In the genomic region with DNA sequence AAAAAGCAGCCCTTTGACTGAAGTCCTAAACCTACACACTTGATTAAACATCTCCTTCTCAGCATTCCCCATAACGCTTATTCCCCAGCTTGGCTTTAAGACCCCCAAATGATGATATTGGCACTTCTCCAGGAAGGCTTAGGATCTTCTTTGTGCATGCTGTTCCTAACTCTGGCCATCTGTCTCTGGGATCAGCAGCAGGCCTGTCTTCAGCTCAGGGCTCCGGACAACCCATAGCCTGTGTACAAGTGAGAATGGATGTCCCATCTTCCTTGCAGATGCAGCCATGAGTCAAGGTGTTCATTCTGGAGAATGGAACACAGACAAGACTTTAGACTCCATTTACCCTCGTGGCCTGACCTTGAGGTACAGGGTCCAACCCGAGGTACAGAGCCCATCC, we compare ENCODE assay signal across 1 cellular context.
TF ChIP-seq lines count a peak whose summit lies in the region.

No MANE protein-coding gene starts in this region.

TF ChIP-seq in IMR-90, 13 proteins besides CTCF, POLR2A, EP300 and RAD21 (continued from another document):
- TF ChIP-seq, protein P1, sequence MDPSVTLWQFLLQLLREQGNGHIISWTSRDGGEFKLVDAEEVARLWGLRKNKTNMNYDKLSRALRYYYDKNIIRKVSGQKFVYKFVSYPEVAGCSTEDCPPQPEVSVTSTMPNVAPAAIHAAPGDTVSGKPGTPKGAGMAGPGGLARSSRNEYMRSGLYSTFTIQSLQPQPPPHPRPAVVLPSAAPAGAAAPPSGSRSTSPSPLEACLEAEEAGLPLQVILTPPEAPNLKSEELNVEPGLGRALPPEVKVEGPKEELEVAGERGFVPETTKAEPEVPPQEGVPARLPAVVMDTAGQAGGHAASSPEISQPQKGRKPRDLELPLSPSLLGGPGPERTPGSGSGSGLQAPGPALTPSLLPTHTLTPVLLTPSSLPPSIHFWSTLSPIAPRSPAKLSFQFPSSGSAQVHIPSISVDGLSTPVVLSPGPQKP (IDR thresholded peaks at IDR 0.05; ENCODE audit: borderline replicate concordance, low read depth, low read length): no peak
- no peak for TF ChIP-seq BHLHE40 (IDR thresholded peaks at IDR 0.05; ENCODE audit: low read depth, low read length)
